Comparison of ENCODE assay signal across 28 cellular contexts in the genomic region with DNA sequence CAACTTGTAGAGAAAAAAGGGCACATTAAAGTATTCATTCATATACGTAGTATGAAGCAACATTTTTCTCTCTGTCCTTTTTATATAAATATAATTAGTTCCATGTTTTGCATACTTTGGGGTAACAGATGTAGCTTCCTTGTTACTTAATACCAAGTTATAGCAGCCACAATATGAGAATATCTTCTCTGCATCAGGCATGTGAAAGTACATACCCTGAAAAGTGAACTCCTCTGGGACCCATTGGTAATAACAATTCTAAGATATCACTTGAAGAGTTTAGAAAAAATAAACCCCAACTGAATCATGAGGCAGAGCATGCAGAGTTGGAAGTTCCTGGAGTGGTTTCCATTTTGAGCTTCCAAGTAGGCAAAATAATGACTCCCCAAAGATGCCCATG. TPM values are rescaled to one million over a fixed set of nuclear protein-coding genes. Genes with fewer than 3 reads are reported as not detected.
"Had no signal": no experiment of that assay in that cellular context is flagged by ENCODE, and none has a peak within 500 bp of the region (broad histone marks: within the 10 kb centered on the region; RNA-seq: fewer than 3 reads in every experiment).

No MANE protein-coding gene starts in this region.

- H3K4me3 ChIP-seq: colonic mucosa, esophagus squamous epithelium, gastroesophageal sphincter, heart left ventricle, hepatocyte, left lung, lower lobe of right lung, mucosa of descending colon had no signal

- H2AFZ ChIP-seq: hepatocyte had no signal

- H3K9me3 Mint-ChIP-seq: dendritic cell treated with granulocyte-macrophage colony-stimulating factor and Interleukin-4, amounts not matched to agents 40 ng/mL and 50 ng/mL, for 4 days; effector memory CD8-positive, alpha-beta T cell; endodermal cell; immature natural killer cell; naive B cell had no signal

- H3K9me3 ChIP-seq: colonic mucosa, esophagus squamous epithelium, gastroesophageal sphincter, heart left ventricle, left lung, lower lobe of right lung, mucosa of descending colon had no signal

- H3K27ac Mint-ChIP-seq: dendritic cell treated with granulocyte-macrophage colony-stimulating factor and Interleukin-4, amounts not matched to agents 40 ng/mL and 50 ng/mL, for 4 days; effector memory CD8-positive, alpha-beta T cell; endodermal cell; immature natural killer cell; mesothelial cell of epicardium; naive B cell had no signal

- H3K4me3 Mint-ChIP-seq: dendritic cell treated with granulocyte-macrophage colony-stimulating factor and Interleukin-4, amounts not matched to agents 40 ng/mL and 50 ng/mL, for 4 days; effector memory CD8-positive, alpha-beta T cell; endodermal cell; mesothelial cell of epicardium had no signal

- H3K27me3 Mint-ChIP-seq: effector memory CD8-positive, alpha-beta T cell had no signal

- H3K4me2 ChIP-seq: hepatocyte had no signal

- DNase-seq: colonic mucosa; cortex of kidney; effector CD8-positive, alpha-beta T cell; effector memory CD8-positive, alpha-beta T cell; endodermal cell; esophagus squamous epithelium; foreskin fibroblast; heart left ventricle; hypothalamus; immature natural killer cell; islet precursor cell; kidney; kidney glomerular epithelial cell; left lung; left ventricle myocardium superior; lower lobe of right lung; mesenchymal stem cell; mucosa of descending colon; naive B cell had no signal

- H3K36me3 Mint-ChIP-seq: immature natural killer cell, mesothelial cell of epicardium, naive B cell had no signal

- H3K27ac ChIP-seq: colonic mucosa, epithelial cell of prostate, hepatocyte, left lung, lower lobe of right lung had no signal

- H3K36me3 ChIP-seq: colonic mucosa, esophagus squamous epithelium, gastroesophageal sphincter, heart left ventricle, left lung, lower lobe of right lung had no signal

- H3K27me3 ChIP-seq: colonic mucosa, esophagus squamous epithelium, gastroesophageal sphincter, heart left ventricle, hepatocyte, left lung had no signal

RNA-seq across cellular contexts. Expression of gene SOSTDC1, which starts 41.8 kb away (rescaled TPM):
- total RNA-seq: dermis microvascular lymphatic vessel endothelial cell, lung microvascular endothelial cell, mesenteric fat pad, myocyte had no signal
- polyA plus RNA-seq: immature natural killer cell had no signal
